8 cellular contexts compared by ENCODE assay signal in genomic region chrX:11908371-11908770, GRCh38.
DNase-seq lines count a peak whose midpoint lies in the region; ATAC-seq and TF ChIP-seq lines count a peak whose summit lies in the region.

No MANE protein-coding gene starts in this region.

- no peak overlapping the region for H3K27ac ChIP-seq in CD4-positive, CD25-positive, alpha-beta regulatory T cell (ENCODE audit: insufficient read depth, low read length, poor library complexity, severe bottlenecking)
- H3K27ac ChIP-seq in adrenal gland, result no peak overlapping the region

- TF ChIP-seq POLR2A in adrenal gland (IDR thresholded peaks at IDR 0.05), result no peak

- H3K27me3 Mint-ChIP-seq in CD4-positive, CD25-positive, alpha-beta regulatory T cell, result peaks cover 8% of the 10 kb centered on the region

- no peaks in the 10 kb centered on the region for H3K36me3 Mint-ChIP-seq in CD4-positive, CD25-positive, alpha-beta regulatory T cell

- WGBS in adrenal gland, 4 donors, result 9 to 14% (median 11%) methylated on average over 2 of the region's 2 CpGs

- intact Hi-C loops in adrenal gland (cut with DNase I), result no loop called here

- no peaks in the 10 kb centered on the region for H3K9me3 ChIP-seq in CD4-positive, CD25-positive, alpha-beta regulatory T cell (ENCODE audit: control insufficient read depth in 2 of 2, low read length in 2 of 2)
- H3K9me3 ChIP-seq in adrenal gland (replicated peaks in 1 of 3), result no peaks in the 10 kb centered on the region

- H3K4me1 Mint-ChIP-seq in CD4-positive, CD25-positive, alpha-beta regulatory T cell, result no peaks in the 10 kb centered on the region

- peaks cover 0 to 6% (median 0%) of the 10 kb centered on the region in 7 donors for H3K9me3 Mint-ChIP-seq in CD4-positive, CD25-positive, alpha-beta regulatory T cell

- H3K4me1 ChIP-seq in CD4-positive, CD25-positive, alpha-beta regulatory T cell (ENCODE audit: control insufficient read depth, insufficient read depth, low read length, poor library complexity, severe bottlenecking), result no peaks in the 10 kb centered on the region
- no peaks in the 10 kb centered on the region for H3K4me1 ChIP-seq in adrenal gland (replicated peaks in 1 of 2)

- DNase-seq in CD4-positive, CD25-positive, alpha-beta regulatory T cell, result peak in 2 of 3 donors; percentile 7 to 32
- DNase-seq in RPMI8226, result peak; percentile 30
- peak; percentile 47 for DNase-seq in fibroblast of pulmonary artery (ENCODE audit: low read depth)
- no peak for DNase-seq in adrenal gland
- DNase-seq in middle frontal gyrus (ENCODE audit: extremely low spot score, low spot score), result no peak
- no peak for DNase-seq in SHP77 treated with DMSO at 0.1 percent for 48 hours (lab: John Stamatoyannopoulos, UW)

- H3K27me3 ChIP-seq in CD4-positive, CD25-positive, alpha-beta regulatory T cell (ENCODE audit: control insufficient read depth, insufficient read depth, low read length), result no peaks in the 10 kb centered on the region
- H3K27me3 ChIP-seq in adrenal gland, result peaks cover 2% of the 10 kb centered on the region

- no peak overlapping the region for H3K27ac Mint-ChIP-seq in CD4-positive, CD25-positive, alpha-beta regulatory T cell

- TF ChIP-seq CTCF in fibroblast of pulmonary artery (IDR thresholded peaks at IDR 0.05; ENCODE audit: low read length, missing control alignments), result peak; percentile 57
- TF ChIP-seq CTCF in adrenal gland (IDR thresholded peaks at IDR 0.05), result peak in 2 of 6 experiments; percentile 8 to 12

- no peak for ATAC-seq in CD4-positive, CD25-positive, alpha-beta regulatory T cell (ENCODE audit: low read depth in 2 of 2)
- ATAC-seq in GM18867 (IDR thresholded peaks at IDR 0.05; ENCODE audit: unreplicated experiment) (peak; percentile 92), HG03159 (IDR thresholded peaks at IDR 0.05; ENCODE audit: unreplicated experiment) (peak; percentile 89)

- no peak overlapping the region for H3K4me3 Mint-ChIP-seq in CD4-positive, CD25-positive, alpha-beta regulatory T cell

- H3K4me3 ChIP-seq in CD4-positive, CD25-positive, alpha-beta regulatory T cell (ENCODE audit: low read depth, low read length), result no peak overlapping the region
- H3K4me3 ChIP-seq in fibroblast of pulmonary artery (replicated peaks; ENCODE audit: low read depth, low read length) (no peak overlapping the region), adrenal gland (no peak overlapping the region)

- H3K36me3 ChIP-seq in CD4-positive, CD25-positive, alpha-beta regulatory T cell (ENCODE audit: control insufficient read depth, insufficient read depth, low read length), result no peaks in the 10 kb centered on the region
- no peaks in the 10 kb centered on the region for H3K36me3 ChIP-seq in adrenal gland (replicated peaks in 1 of 2)

Comparison
In these comparisons a context has a peak if more than half of its experiments do, and no peak if none do; other contexts are left out.
1. ATAC-seq: peak in GM18867 (single experiment) and HG03159 (single experiment); none in CD4-positive, CD25-positive, alpha-beta regulatory T cell (0 of 2).
2. DNase-seq: peak in CD4-positive, CD25-positive, alpha-beta regulatory T cell (2 of 3), RPMI8226 (single experiment) and fibroblast of pulmonary artery (single experiment); none in adrenal gland (0 of 7), middle frontal gyrus (single experiment) and SHP77 treated with DMSO at 0.1 percent for 48 hours (single experiment).